In the genomic region with DNA sequence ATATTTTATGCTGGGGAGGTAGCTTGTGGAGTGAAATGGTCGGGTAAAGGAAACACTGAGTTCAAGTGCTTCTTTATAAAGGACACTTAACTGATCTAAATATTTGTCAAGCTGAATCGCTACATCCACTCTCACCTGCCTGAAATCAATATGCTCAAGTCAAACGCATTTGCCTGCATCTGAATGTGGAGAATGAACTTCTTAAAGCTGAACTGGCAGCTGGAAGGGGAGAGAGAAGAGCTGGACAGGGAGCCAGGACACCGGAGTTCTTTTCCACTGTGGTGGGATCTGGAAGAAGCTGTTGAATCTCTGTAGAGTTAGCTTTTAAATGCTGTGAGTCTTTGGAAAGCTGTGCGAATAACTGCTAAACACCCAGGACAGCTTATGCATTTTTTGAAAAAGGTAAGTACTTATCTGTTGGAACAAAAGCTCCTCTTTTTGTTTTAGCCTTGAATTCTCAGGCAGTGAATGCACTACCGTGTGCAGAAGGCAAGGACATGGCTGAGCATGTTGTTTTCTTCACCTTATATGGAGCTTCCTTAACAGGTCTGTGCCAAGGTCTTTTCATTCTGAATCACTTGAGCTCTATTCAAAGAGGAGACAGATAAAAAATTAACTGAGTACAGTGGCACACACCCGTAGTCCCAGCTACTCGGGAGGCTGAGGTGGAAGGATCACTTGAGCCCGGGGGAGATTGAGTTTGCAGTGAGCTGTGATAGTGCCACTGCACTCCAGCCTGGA, we compare ENCODE assay signal across 10 cellular contexts.
A peak's percentile ranks its signal among the peaks of the same experiment; 100 is the strongest.
DNase-seq lines count a peak whose midpoint lies in the region; ATAC-seq and TF ChIP-seq lines count a peak whose summit lies in the region.
"Had no signal": no experiment of that assay in that cellular context is flagged by ENCODE, and none has a peak within 500 bp of the region (broad histone marks: within the 10 kb centered on the region; RNA-seq: fewer than 3 reads in every experiment).

No MANE protein-coding gene starts in this region.

- H3K36me3 ChIP-seq in heart right ventricle: no peaks in the 10 kb centered on the region
- no peaks in the 10 kb centered on the region for H3K36me3 ChIP-seq in vagina
- H3K36me3 ChIP-seq in OCI-LY7 (ENCODE audit: insufficient read depth, low read length): no peaks in the 10 kb centered on the region

- CTCF ChIA-PET in RWPE1 (lab: Yijun Ruan, JAX) (interaction anchor here (0.8 to 1.3 kb wide), 3 partner anchors 9 to 78 kb away, joined by 3 to 6 read pairs (median 3); a partner anchor contains a TSS), OCI-LY7 (lab: Charles Lee; ENCODE audit: unreplicated experiment) (no interaction called here)

- POLR2A ChIA-PET in RWPE1 (lab: Yijun Ruan, JAX; ENCODE audit: low non-redundant PET): interaction anchor here (0.6 to 1.9 kb wide), 11 partner anchors 11 to 169 kb away, joined by 3 to 19 read pairs (median 3); a partner anchor contains a TSS
- POLR2A ChIA-PET in OCI-LY7 (lab: Charles Lee): no interaction called here

- peak overlapping the region in 6 of 10 donors; percentile 2 to 84 (median 16) for H3K27ac ChIP-seq in heart right ventricle
- H3K27ac ChIP-seq in RWPE1: peak overlapping the region; percentile 93
- peak overlapping the region; percentile 70 for H3K27ac ChIP-seq in vagina
- H3K27ac ChIP-seq in OCI-LY7 (ENCODE audit: low read depth, low read length, poor library complexity, severe bottlenecking): no peak overlapping the region
- H3K27ac ChIP-seq: SK-N-MC had no signal

- no TSS peak for BruUV-seq in OCI-LY7 (replicated peaks; lab: Mats Ljungman, UMichigan)

- peaks cover 4 to 56% (median 15%) of the 10 kb centered on the region in 9 donors for H3K4me1 ChIP-seq in heart right ventricle
- peaks cover 26% of the 10 kb centered on the region for H3K4me1 ChIP-seq in vagina
- no peaks in the 10 kb centered on the region for H3K4me1 ChIP-seq in OCI-LY7 (ENCODE audit: insufficient read depth, low read length, poor library complexity, severe bottlenecking)

- intact Hi-C loops in heart right ventricle (cut with DNase I) (loop anchor here in 1 of 10 donors (2.0 kb wide), 1 partner anchor 51 kb away; no protein-coding TSS in a partner anchor), Right ventricle myocardium inferior (cut with DNase I) (no loop called here), vagina (cut with DNase I) (loop anchor here (10.0 kb wide), 1 partner anchor 75 kb away; a partner anchor contains a TSS), OCI-LY7 (cut with micrococcal nuclease; ENCODE audit: unreplicated experiment) (no loop called here)

- H3K9me3 ChIP-seq in heart right ventricle (no peaks in the 10 kb centered on the region), vagina (no peaks in the 10 kb centered on the region), OCI-LY7 (ENCODE audit: low read length) (no peaks in the 10 kb centered on the region)

- 58 to 64% methylated on average over 9 of the region's 9 CpGs for WGBS in heart right ventricle, 2 donors

- H2AFZ ChIP-seq in OCI-LY7 (ENCODE audit: low read length): no peak overlapping the region

- H3K4me3 ChIP-seq in heart right ventricle: no peak overlapping the region
- no peak overlapping the region for H3K4me3 ChIP-seq in fibroblast of villous mesenchyme (ENCODE audit: low read depth, low read length)
- H3K4me3 ChIP-seq in vagina: no peak overlapping the region
- H3K4me3 ChIP-seq in OCI-LY7 (ENCODE audit: low read depth, low read length, poor library complexity, severe bottlenecking): no peak overlapping the region
- H3K4me3 ChIP-seq: SK-N-MC had no signal

- no peak for TF ChIP-seq POLR2A in vagina (IDR thresholded peaks at IDR 0.05)

- no peaks in the 10 kb centered on the region for H3K9me2 ChIP-seq in OCI-LY7 (ENCODE audit: insufficient read depth, low read length)

- peak in 4 of 8 donors; percentile 7 to 58 (median 28) for ATAC-seq in heart right ventricle
- ATAC-seq in Right ventricle myocardium inferior: no peak
- no peak for ATAC-seq in HG03196 (IDR thresholded peaks at IDR 0.05; ENCODE audit: unreplicated experiment)

- H4K20me1 ChIP-seq in OCI-LY7 (ENCODE audit: insufficient read depth, low read length): no peaks in the 10 kb centered on the region

- DNase-seq in heart right ventricle (no peak), Right ventricle myocardium inferior (ENCODE audit: missing footprints) (no peak), RWPE1 (ENCODE audit: low spot score) (no peak), fibroblast of villous mesenchyme (ENCODE audit: low read depth) (peak; percentile 37), vagina (ENCODE audit: extremely low spot score in 2 of 2) (no peak), OCI-LY7 (ENCODE audit: low spot score) (no peak), medulla oblongata (ENCODE audit: extremely low spot score) (no peak)
- DNase-seq: posterior cingulate gyrus had no signal

- no peak for TF ChIP-seq CTCF in heart right ventricle (IDR thresholded peaks at IDR 0.05)
- TF ChIP-seq CTCF in RWPE1 (conservative IDR thresholded peaks at IDR 0.05; ENCODE audit: low read depth): no peak
- no peak for TF ChIP-seq CTCF in fibroblast of villous mesenchyme (IDR thresholded peaks at IDR 0.05; ENCODE audit: insufficient read depth, low read depth, low read length)
- TF ChIP-seq CTCF in vagina (IDR thresholded peaks at IDR 0.05): no peak
- no peak for TF ChIP-seq CTCF in OCI-LY7 (conservative IDR thresholded peaks at IDR 0.05; ENCODE audit: low read length)

- H3K27me3 ChIP-seq in heart right ventricle: no peaks in the 10 kb centered on the region
- no peaks in the 10 kb centered on the region for H3K27me3 ChIP-seq in vagina

- no peak overlapping the region for H3K4me2 ChIP-seq in OCI-LY7 (ENCODE audit: low read length)

- no peaks in the 10 kb centered on the region for H3K79me2 ChIP-seq in OCI-LY7 (ENCODE audit: insufficient read depth, low read depth, low read length)
